12 cellular contexts compared by ENCODE assay signal in genomic region chr17:82215972-82216300, GRCh38. TPM values are rescaled to one million over a fixed set of nuclear protein-coding genes. Genes with fewer than 3 reads are reported as not detected.
DNase-seq lines count a peak whose midpoint lies in the region; ATAC-seq, FAIRE-seq and TF ChIP-seq lines count a peak whose summit lies in the region.
"Had no signal": no experiment of that assay in that cellular context is flagged by ENCODE, and none has a peak within 500 bp of the region (broad histone marks: within the 10 kb centered on the region; RNA-seq: fewer than 3 reads in every experiment).

No MANE protein-coding gene starts in this region.

- ATAC-seq in HG02885 (IDR thresholded peaks at IDR 0.05; ENCODE audit: poor library complexity, unreplicated experiment) (no peak), GM18870 (IDR thresholded peaks at IDR 0.05; ENCODE audit: unreplicated experiment) (no peak)

- intact Hi-C loops in CD14-positive monocyte (cut with micrococcal nuclease) (loop anchor here (2.0 kb wide), 1 partner anchor 15 kb away; no protein-coding TSS in a partner anchor), PC-9 (cut with micrococcal nuclease; ENCODE audit: unreplicated experiment) (loop anchor here (2.0 kb wide), 1 partner anchor 15 kb away; no protein-coding TSS in a partner anchor), endothelial cell of umbilical vein (cut with micrococcal nuclease) (loop anchor here (10.0 kb wide), 1 partner anchor 191 kb away; the partner anchor contains the start of genes CENPX and LRRC45)

- peaks cover 0 to 2% (median 0%) of the 10 kb centered on the region in 7 donors for H3K9me3 Mint-ChIP-seq in CD14-positive monocyte

- no peak for TF ChIP-seq POLR2A in endothelial cell of umbilical vein (IDR thresholded peaks at IDR 0.05; ENCODE audit: low read depth, low read length)

- peak overlapping the region; percentile 98 to 99 (median 98) for H3K27ac Mint-ChIP-seq in CD14-positive monocyte

- BruUV-seq in PC-9 (replicated peaks; lab: Mats Ljungman, UMichigan) (no TSS peak), endothelial cell of umbilical vein (replicated peaks; lab: Mats Ljungman, UMichigan) (no TSS peak)

- H3K9me1 ChIP-seq in endothelial cell of umbilical vein (replicated peaks; ENCODE audit: control insufficient read depth, extremely low read depth, insufficient read depth, low read length): no peaks in the 10 kb centered on the region

- H3K4me3 Mint-ChIP-seq in CD14-positive monocyte: peak overlapping the region; percentile 70 to 75

- no peaks in the 10 kb centered on the region for H3K36me3 ChIP-seq in PC-9 (ENCODE audit: low read depth)
- H3K36me3 ChIP-seq in endothelial cell of umbilical vein (ENCODE audit: control insufficient read depth in 2 of 2, extremely low read depth in 1 of 2, insufficient read depth in 2 of 2, low read length in 2 of 2): no peaks in the 10 kb centered on the region
- no peaks in the 10 kb centered on the region for H3K36me3 ChIP-seq in parathyroid adenoma (ENCODE audit: control insufficient read depth, insufficient read depth, low read length)

- H3F3A ChIP-seq in PC-9 (ENCODE audit: insufficient read depth, low read depth): peaks cover 30% of the 10 kb centered on the region

- H3K9ac ChIP-seq in endothelial cell of umbilical vein (replicated peaks; ENCODE audit: extremely low read depth, insufficient read depth, low read length): no peak overlapping the region
- H3K9ac ChIP-seq in parathyroid adenoma: no peak overlapping the region

- POLR2A ChIA-PET in PC-9 (lab: Charles Lee; ENCODE audit: unreplicated experiment) (no interaction called here), endothelial cell of umbilical vein (lab: Charles Lee) (interaction anchor here (1.1 kb wide), 1 partner anchor 13 kb away, joined by 3 read pairs; the partner anchor contains the start of gene SLC16A3)

- peaks cover 0 to 1% (median 0%) of the 10 kb centered on the region in 3 donors for H3K27me3 Mint-ChIP-seq in CD14-positive monocyte (ENCODE audit: low read depth in 3 of 3)

- H3K4me2 ChIP-seq in PC-9: peak overlapping the region; percentile 63
- H3K4me2 ChIP-seq in endothelial cell of umbilical vein (ENCODE audit: insufficient read depth, low read length): no peak overlapping the region
- no peak overlapping the region for H3K4me2 ChIP-seq in parathyroid adenoma (ENCODE audit: low read length)

- CTCF ChIA-PET in PC-9 (lab: Charles Lee) (no interaction called here), endothelial cell of umbilical vein (lab: Charles Lee) (interaction anchor here (5.3 kb wide), 1 partner anchor 11 kb away, joined by 22 read pairs; no protein-coding TSS in a partner anchor)

- H3K36me3 Mint-ChIP-seq in CD14-positive monocyte: peaks cover 0 to 7% of the 10 kb centered on the region in 2 donors

- dilution Hi-C loops in endothelial cell of umbilical vein (cut with MboI; ENCODE audit: extremely low pct_ligation_motif_present, low sequenced_read_pairs): no loop called here

- peaks cover 33% of the 10 kb centered on the region for H3K4me1 ChIP-seq in PC-9 (replicated peaks; ENCODE audit: insufficient read depth)
- peaks cover 33% of the 10 kb centered on the region for H3K4me1 ChIP-seq in endothelial cell of umbilical vein (ENCODE audit: control insufficient read depth, extremely low read depth, insufficient read depth, low read length)
- H3K4me1 ChIP-seq in parathyroid adenoma: peaks cover 27% of the 10 kb centered on the region

- peaks cover 12% of the 10 kb centered on the region for H3K79me2 ChIP-seq in PC-9 (ENCODE audit: low read depth)
- no peaks in the 10 kb centered on the region for H3K79me2 ChIP-seq in endothelial cell of umbilical vein (ENCODE audit: control insufficient read depth, insufficient read depth, low read length)
- H3K79me2 ChIP-seq in parathyroid adenoma: peaks cover 3% of the 10 kb centered on the region

- H3K9me2 ChIP-seq in PC-9 (ENCODE audit: insufficient read depth): no peaks in the 10 kb centered on the region

- H3K4me3 ChIP-seq in PC-9 (no peak overlapping the region), endothelial cell of umbilical vein (replicated peaks in 1 of 3; ENCODE audit: insufficient read depth in 1 of 3, low read depth in 1 of 3, low read length in 3 of 3) (no peak overlapping the region), parathyroid adenoma (ENCODE audit: low read depth, low read length) (no peak overlapping the region)

- H3K4me1 Mint-ChIP-seq in CD14-positive monocyte: peaks cover 68% of the 10 kb centered on the region

- H2AFZ ChIP-seq in PC-9: no peak overlapping the region
- H2AFZ ChIP-seq in endothelial cell of umbilical vein (ENCODE audit: low read depth, low read length): no peak overlapping the region
- peak overlapping the region; percentile 75 for H2AFZ ChIP-seq in parathyroid adenoma

- FAIRE-seq in endothelial cell of umbilical vein (lab: Jason Lieb, UNC): no peak

- H3K27me3 ChIP-seq in PC-9 (ENCODE audit: insufficient read depth, low read depth): no peaks in the 10 kb centered on the region
- H3K27me3 ChIP-seq in endothelial cell of umbilical vein (ENCODE audit: control insufficient read depth in 2 of 2, insufficient read depth in 2 of 2, low read length in 2 of 2): no peaks in the 10 kb centered on the region
- no peaks in the 10 kb centered on the region for H3K27me3 ChIP-seq in parathyroid adenoma (ENCODE audit: control insufficient read depth, insufficient read depth, low read length)

- H4K20me1 ChIP-seq in PC-9 (ENCODE audit: insufficient read depth): no peaks in the 10 kb centered on the region
- H4K20me1 ChIP-seq in endothelial cell of umbilical vein (replicated peaks; ENCODE audit: control insufficient read depth, extremely low read depth, insufficient read depth, low read length): no peaks in the 10 kb centered on the region

- H3K9me3 ChIP-seq in PC-9 (ENCODE audit: insufficient read depth, low read depth): no peaks in the 10 kb centered on the region
- H3K9me3 ChIP-seq in endothelial cell of umbilical vein (replicated peaks; ENCODE audit: control insufficient read depth, insufficient read depth, low read length): no peaks in the 10 kb centered on the region
- H3K9me3 ChIP-seq in parathyroid adenoma (ENCODE audit: control insufficient read depth, low read length): no peaks in the 10 kb centered on the region

- H3K27ac ChIP-seq in PC-9 (peak overlapping the region; percentile 92), endothelial cell of umbilical vein (ENCODE audit: insufficient read depth, low read depth, low read length) (peak overlapping the region; percentile 98), parathyroid adenoma (peak overlapping the region; percentile 75)

- DNase-seq in CD14-positive monocyte (ENCODE audit: low spot score): no peak
- no peak for DNase-seq in PC-9
- DNase-seq in endothelial cell of umbilical vein (ENCODE audit: low read depth, low spot score): no peak
- DNase-seq in NCI-H146 (lab: John Stamatoyannopoulos, UW): no peak
- no peak for DNase-seq in HK-2 (ENCODE audit: unreplicated experiment)
- DNase-seq: cortex of kidney, GOT3, NCI-H187, SHP77 had no signal

- TF ChIP-seq CTCF in CD14-positive monocyte (IDR thresholded peaks at IDR 0.05) (no peak), PC-9 (conservative IDR thresholded peaks at IDR 0.05) (no peak), endothelial cell of umbilical vein (IDR thresholded peaks at IDR 0.05; ENCODE audit: extremely low read depth in 1 of 2, insufficient read depth in 1 of 2, low read depth in 1 of 2, low read length in 2 of 2) (no peak), parathyroid adenoma (IDR thresholded peaks at IDR 0.05) (no peak)

TF ChIP-seq in endothelial cell of umbilical vein, 7 proteins besides CTCF, POLR2A, EP300 and RAD21 (continues in another document):
- TF ChIP-seq EZH2 (IDR thresholded peaks at IDR 0.05; ENCODE audit: borderline replicate concordance, low read depth, low read length, severe bottlenecking) (no peak), FOS (IDR thresholded peaks at IDR 0.05; ENCODE audit: borderline replicate concordance, insufficient read depth, low read length) (no peak), GATA2 (IDR thresholded peaks at IDR 0.05; ENCODE audit: insufficient read depth, insufficient read length, low read depth, low read length) (no peak)

RNA-seq across cellular contexts. Expression of gene CCDC57, which starts 3.3 kb away (rescaled TPM):
- polyA plus RNA-seq in CD14-positive monocyte: 10 to 100 TPM; 17.1 to 20.1 TPM
- total RNA-seq in PC-9 (2021): 138 and 140 TPM in 2 replicates
- total RNA-seq in endothelial cell of umbilical vein: 31.6 and 40.9 TPM in 2 replicates
- polyA plus RNA-seq in endothelial cell of umbilical vein: 18.6 and 19.7 TPM in 2 replicates
- polyA plus RNA-seq in endothelial cell of umbilical vein (2011; cell fraction: cytosol; rRNA removed): 3.9 and 6.4 TPM in 2 replicates
- polyA plus RNA-seq in endothelial cell of umbilical vein (2011; cell fraction: nucleus; rRNA removed): 167 and 183 TPM in 2 replicates
- 9.3 and 11.4 TPM in 2 replicates for polyA plus RNA-seq in endothelial cell of umbilical vein (2012)
- polyA minus RNA-seq in endothelial cell of umbilical vein: 15.8 and 16.5 TPM in 2 replicates
- 16.3 TPM for polyA minus RNA-seq in endothelial cell of umbilical vein (2011; cell fraction: cytosol; rRNA and poly(A)+ RNA removed)
- polyA minus RNA-seq in endothelial cell of umbilical vein (2011; cell fraction: nucleus; rRNA and poly(A)+ RNA removed): 31.4 and 37.9 TPM in 2 replicates

RNA-seq across cellular contexts. Expression of gene SLC16A3, which starts 12.9 kb away (rescaled TPM):
- 10 to 100 TPM; 26.3 to 35.3 TPM for polyA plus RNA-seq in CD14-positive monocyte
- 157 and 198 TPM in 2 replicates for total RNA-seq in PC-9 (2021)
- total RNA-seq in endothelial cell of umbilical vein: 171 and 229 TPM in 2 replicates
- 95.9 and 140 TPM in 2 replicates for polyA plus RNA-seq in endothelial cell of umbilical vein
- polyA plus RNA-seq in endothelial cell of umbilical vein (2011; cell fraction: cytosol; rRNA removed): 52.1 and 69.8 TPM in 2 replicates
- 40.9 and 41.0 TPM in 2 replicates for polyA plus RNA-seq in endothelial cell of umbilical vein (2011; cell fraction: nucleus; rRNA removed)
- polyA plus RNA-seq in endothelial cell of umbilical vein (2012): 119 and 153 TPM in 2 replicates
- 98.9 and 118 TPM in 2 replicates for polyA minus RNA-seq in endothelial cell of umbilical vein
- 158 TPM for polyA minus RNA-seq in endothelial cell of umbilical vein (2011; cell fraction: cytosol; rRNA and poly(A)+ RNA removed)
- polyA minus RNA-seq in endothelial cell of umbilical vein (2011; cell fraction: nucleus; rRNA and poly(A)+ RNA removed): 31.0 and 31.5 TPM in 2 replicates

RNA-seq across cellular contexts. Expression of gene CSNK1D, which starts 57.6 kb away (rescaled TPM):
- polyA plus RNA-seq in CD14-positive monocyte (10 to 100 TPM; 47.0 to 60.9 TPM), endothelial cell of umbilical vein (123 and 127 TPM in 2 replicates)
- total RNA-seq in PC-9 (2021) (151 and 181 TPM in 2 replicates), endothelial cell of umbilical vein (143 and 155 TPM in 2 replicates)
- 137 and 147 TPM in 2 replicates for polyA plus RNA-seq in endothelial cell of umbilical vein (2011; cell fraction: cytosol; rRNA removed)
- 510 and 541 TPM in 2 replicates for polyA plus RNA-seq in endothelial cell of umbilical vein (2011; cell fraction: nucleus; rRNA removed)
- 147 and 161 TPM in 2 replicates for polyA plus RNA-seq in endothelial cell of umbilical vein (2012)
- 108 and 121 TPM in 2 replicates for polyA minus RNA-seq in endothelial cell of umbilical vein
- polyA minus RNA-seq in endothelial cell of umbilical vein (2011; cell fraction: cytosol; rRNA and poly(A)+ RNA removed): 34.4 TPM
- 96.1 and 97.5 TPM in 2 replicates for polyA minus RNA-seq in endothelial cell of umbilical vein (2011; cell fraction: nucleus; rRNA and poly(A)+ RNA removed)
